Comparison of ENCODE assay signal across 15 cellular contexts in the genomic region with DNA sequence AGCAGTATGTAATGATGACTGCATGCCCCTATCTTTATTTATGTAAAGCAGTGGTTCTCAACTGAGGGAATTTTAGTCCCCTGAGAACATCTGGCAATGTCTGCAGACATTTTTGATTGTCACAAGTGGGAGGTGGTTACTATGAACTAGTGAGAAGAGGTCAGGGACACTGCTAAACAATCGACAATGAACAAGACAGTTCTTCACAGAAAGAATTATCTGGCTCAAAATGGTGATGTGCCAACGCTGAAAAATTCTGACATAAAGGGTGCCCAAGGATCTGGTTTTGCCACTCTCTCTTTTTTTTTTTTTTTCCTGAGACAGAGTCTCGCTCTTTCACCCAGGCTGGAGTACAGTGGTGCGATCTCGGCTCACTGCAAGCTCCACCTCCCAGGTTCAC.
"Had no signal": no experiment of that assay in that cellular context is flagged by ENCODE, and none has a peak within 500 bp of the region (broad histone marks: within the 10 kb centered on the region; RNA-seq: fewer than 3 reads in every experiment).

No MANE protein-coding gene starts in this region.

- ATAC-seq: left colon; left lung; naive thymus-derived CD8-positive, alpha-beta T cell; right cardiac atrium; sciatic nerve; stimulated activated naive B cell treated with anti-CD40 and anti-IgM and Interleukin-4, amounts not matched to agents 10 μg/mL and 1 μg/mL and 100 μg/mL, for 72 hours; stimulated activated naive CD8-positive, alpha-beta T cell treated with anti-CD3 and anti-CD28 coated beads, Interleukin-15, Interleukin-2, amounts not matched to agents 100 U/mL and 50 U/mL, for 24 hours had no signal

- DNase-seq: kidney glomerular epithelial cell; left colon; left lung; naive thymus-derived CD8-positive, alpha-beta T cell; retina; right cardiac atrium; stimulated activated CD4-positive, alpha-beta T cell treated with anti-CD3 and anti-CD28 coated beads, Interleukin-12 subunit alpha, Interleukin-12 subunit beta, amount 100 ng/mL, for 4 hours; stimulated activated CD4-positive, alpha-beta T cell treated with anti-CD3 and anti-CD28 coated beads, Interleukin-15, amount 100 ng/mL, for 24 hours; stimulated activated CD4-positive, alpha-beta T cell treated with anti-CD3 and anti-CD28 coated beads, Interleukin-2, amount 100 ng/mL, for 24 hours; stimulated activated CD4-positive, alpha-beta T cell treated with anti-CD3 and anti-CD28 coated beads, Interleukin-4, amount 100 ng/mL, for 1 hour; stimulated activated naive B cell treated with anti-CD40 and anti-IgM and Interleukin-4, amounts not matched to agents 10 μg/mL and 1 μg/mL and 100 μg/mL, for 72 hours; stimulated activated naive CD8-positive, alpha-beta T cell treated with anti-CD3 and anti-CD28 coated beads, Interleukin-15, Interleukin-2, amounts not matched to agents 100 U/mL and 50 U/mL, for 24 hours; stomach; uterus had no signal
